Comparison of ENCODE assay signal across 1 cellular context in the genomic region with DNA sequence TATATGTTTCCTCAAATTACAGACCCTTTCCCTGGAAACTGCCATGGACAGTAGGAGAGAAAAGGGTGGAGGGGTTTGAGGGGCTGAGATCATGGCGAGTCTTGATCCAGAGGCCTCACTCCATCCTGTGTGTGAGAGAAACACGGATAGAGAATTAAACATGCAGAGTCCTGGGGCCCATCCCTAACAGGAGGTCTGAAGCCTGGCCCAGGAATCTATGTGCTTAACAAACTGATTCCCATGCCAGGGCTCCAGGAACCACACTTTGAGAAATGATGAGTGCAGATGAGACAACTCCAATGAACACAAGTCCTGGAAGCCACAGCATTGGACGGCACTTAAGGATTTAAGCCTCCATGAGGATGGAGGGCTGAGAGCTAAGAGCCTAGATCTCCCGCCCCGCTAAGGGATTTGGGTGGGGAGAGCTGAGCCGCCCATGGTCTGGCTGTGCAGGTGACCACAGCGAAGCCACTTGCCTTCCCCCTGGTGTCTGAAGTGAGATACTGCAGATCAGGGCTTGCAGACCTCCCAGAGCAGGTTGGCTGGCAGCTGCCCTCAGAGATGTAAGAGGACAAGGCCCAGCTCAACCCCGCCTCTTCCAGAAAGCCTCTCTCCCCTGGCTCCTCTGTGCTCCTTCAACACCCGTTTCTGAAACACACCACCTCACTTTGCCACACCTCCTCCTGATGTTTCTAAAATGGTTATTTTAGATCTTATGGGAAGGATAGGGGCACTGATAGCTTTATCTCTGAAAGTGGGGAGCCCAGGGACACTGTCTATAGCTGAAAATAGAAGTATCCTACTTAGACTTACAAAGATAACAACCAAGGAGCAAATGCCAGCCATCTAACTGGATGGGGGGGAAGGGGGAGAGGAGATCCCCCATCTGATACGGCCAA.
TF ChIP-seq lines count a peak whose summit lies in the region.

No MANE protein-coding gene starts in this region.

TF ChIP-seq in HEK293, 187 proteins besides CTCF, POLR2A, EP300 and RAD21 (continued from another document):
- TF ChIP-seq, protein P1, sequence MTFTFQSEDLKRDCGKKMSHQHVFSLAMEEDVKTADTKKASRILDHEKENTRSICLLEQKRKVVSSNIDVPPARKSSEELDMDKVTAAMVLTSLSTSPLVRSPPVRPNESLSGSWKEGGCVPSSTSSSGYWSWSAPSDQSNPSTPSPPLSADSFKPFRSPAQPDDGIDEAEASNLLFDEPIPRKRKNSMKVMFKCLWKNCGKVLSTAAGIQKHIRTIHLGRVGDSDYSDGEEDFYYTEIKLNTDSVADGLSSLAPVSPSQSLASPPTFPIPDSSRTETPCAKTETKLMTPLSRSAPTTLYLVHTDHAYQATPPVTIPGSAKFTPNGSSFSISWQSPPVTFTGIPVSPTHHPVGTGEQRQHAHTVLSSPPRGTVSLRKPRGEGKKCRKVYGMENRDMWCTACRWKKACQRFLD (tag by site-specific recombination; IDR thresholded peaks at IDR 0.05) = no peak
- TF ChIP-seq ZNF155 (tag by site-specific recombination; IDR thresholded peaks at IDR 0.05) = no peak
- no peak for TF ChIP-seq ZNF571 (tag by site-specific recombination; IDR thresholded peaks at IDR 0.05)
- TF ChIP-seq ZNF391 (tag by site-specific recombination; IDR thresholded peaks at IDR 0.05; ENCODE audit: borderline replicate concordance, low read depth) = no peak
